Comparison of ENCODE assay signal across 20 cellular contexts in the genomic region with DNA sequence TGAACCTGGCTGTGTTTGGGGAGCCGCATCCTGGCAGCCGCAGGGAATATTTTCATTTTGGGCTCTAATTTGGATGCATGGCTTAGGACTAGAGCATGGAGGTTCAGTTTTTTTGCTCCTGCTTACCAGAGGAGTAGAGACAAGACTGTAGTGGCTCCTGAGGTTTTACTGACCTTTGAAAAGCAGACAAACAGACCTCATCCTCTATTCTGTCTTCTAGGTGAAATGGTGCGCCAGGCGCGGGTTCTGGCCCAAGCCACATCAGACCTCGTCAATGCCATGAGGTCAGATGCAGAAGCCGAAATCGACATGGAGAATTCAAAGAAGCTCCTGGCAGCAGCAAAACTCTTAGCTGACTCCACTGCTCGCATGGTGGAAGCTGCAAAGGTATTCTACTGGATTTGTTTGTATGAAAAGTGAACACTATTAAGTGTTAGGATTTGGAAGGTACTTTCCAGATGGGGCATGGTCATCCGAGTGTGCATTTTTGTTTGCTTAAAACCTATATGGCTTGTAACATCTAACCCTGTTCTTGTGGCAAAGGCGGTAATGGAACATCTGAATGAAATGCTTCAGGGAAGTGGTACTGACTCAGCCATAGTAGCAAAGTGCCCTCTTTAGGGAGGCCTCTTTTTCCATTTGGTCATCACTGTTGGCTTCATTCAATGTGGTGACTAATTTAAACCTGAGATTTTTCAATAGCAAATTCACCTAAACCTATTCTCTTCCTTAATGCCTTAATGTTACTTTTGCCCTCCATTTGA.
DNase-seq lines count a peak whose midpoint lies in the region; ATAC-seq, FAIRE-seq and TF ChIP-seq lines count a peak whose summit lies in the region.
"Had no signal": no experiment of that assay in that cellular context is flagged by ENCODE, and none has a peak within 500 bp of the region (broad histone marks: within the 10 kb centered on the region; RNA-seq: fewer than 3 reads in every experiment).

No MANE protein-coding gene starts in this region.

- H3K27me3 ChIP-seq in RWPE2 (ENCODE audit: insufficient read depth, poor library complexity, severe bottlenecking) (no peaks in the 10 kb centered on the region), endothelial cell of umbilical vein (ENCODE audit: control insufficient read depth in 2 of 2, insufficient read depth in 2 of 2, low read length in 2 of 2) (peaks cover 2% of the 10 kb centered on the region in 2 experiments), hepatocyte (no peaks in the 10 kb centered on the region)
- H3K27me3 ChIP-seq: gastrocnemius medialis, neutrophil had no signal

- H3K79me2 ChIP-seq in endothelial cell of umbilical vein (ENCODE audit: control insufficient read depth, insufficient read depth, low read length), result no peaks in the 10 kb centered on the region
- H3K79me2 ChIP-seq in hepatocyte, result no peaks in the 10 kb centered on the region

- no TSS peak for BruUV-seq in endothelial cell of umbilical vein (replicated peaks; lab: Mats Ljungman, UMichigan)

- H4K20me1 ChIP-seq in endothelial cell of umbilical vein (replicated peaks; ENCODE audit: control insufficient read depth, extremely low read depth, insufficient read depth, low read length) (no peaks in the 10 kb centered on the region), hepatocyte (ENCODE audit: insufficient read depth, poor library complexity, severe bottlenecking) (no peaks in the 10 kb centered on the region)

- no peak for TF ChIP-seq CTCF in RWPE2 (IDR thresholded peaks at IDR 0.05; ENCODE audit: poor library complexity, severe bottlenecking)
- TF ChIP-seq CTCF in endothelial cell of umbilical vein (IDR thresholded peaks at IDR 0.05; ENCODE audit: extremely low read depth in 1 of 2, insufficient read depth in 1 of 2, low read depth in 1 of 2, low read length in 2 of 2), result no peak
- no peak for TF ChIP-seq CTCF in hepatocyte (IDR thresholded peaks at IDR 0.05; ENCODE audit: poor library complexity)

- H3K9me1 ChIP-seq in endothelial cell of umbilical vein (replicated peaks; ENCODE audit: control insufficient read depth, extremely low read depth, insufficient read depth, low read length), result no peaks in the 10 kb centered on the region

- H3K9ac ChIP-seq in endothelial cell of umbilical vein (replicated peaks; ENCODE audit: extremely low read depth, insufficient read depth, low read length), result no peak overlapping the region

- intact Hi-C loops in endothelial cell of umbilical vein (cut with micrococcal nuclease), result no loop called here

- H3K36me3 ChIP-seq in RWPE2 (ENCODE audit: low read depth), result no peaks in the 10 kb centered on the region
- H3K36me3 ChIP-seq in endothelial cell of umbilical vein (ENCODE audit: control insufficient read depth in 2 of 2, extremely low read depth in 1 of 2, insufficient read depth in 2 of 2, low read length in 2 of 2), result no peaks in the 10 kb centered on the region
- no peaks in the 10 kb centered on the region for H3K36me3 ChIP-seq in hepatocyte (replicated peaks; ENCODE audit: insufficient read depth, low read depth)
- H3K36me3 ChIP-seq: neutrophil had no signal

- no peak overlapping the region for H3K4me2 ChIP-seq in endothelial cell of umbilical vein (ENCODE audit: insufficient read depth, low read length)
- no peak overlapping the region for H3K4me2 ChIP-seq in hepatocyte

- no peak overlapping the region for H2AFZ ChIP-seq in endothelial cell of umbilical vein (ENCODE audit: low read depth, low read length)
- no peak overlapping the region for H2AFZ ChIP-seq in hepatocyte

- no peak overlapping the region for H3K4me3 ChIP-seq in RWPE2 (ENCODE audit: severe bottlenecking)
- H3K4me3 ChIP-seq in endothelial cell of umbilical vein (replicated peaks in 1 of 3; ENCODE audit: insufficient read depth in 1 of 3, low read depth in 1 of 3, low read length in 3 of 3), result no peak overlapping the region
- H3K4me3 ChIP-seq in hepatocyte, result no peak overlapping the region
- H3K4me3 ChIP-seq: gastrocnemius medialis had no signal

- no peak for FAIRE-seq in endothelial cell of umbilical vein (lab: Jason Lieb, UNC)
- FAIRE-seq: islet of Langerhans had no signal

- 96% methylated on average over 11 of the region's 11 CpGs for WGBS in hepatocyte (ENCODE audit: low lambda C conversion rate, missing lambda C conversion rate)

- ATAC-seq in RWPE2 (ENCODE audit: low read depth) (peak; percentile 67), HG03469 (IDR thresholded peaks at IDR 0.05; ENCODE audit: unreplicated experiment) (no peak), HG02840 (IDR thresholded peaks at IDR 0.05; ENCODE audit: low FRiP score, unreplicated experiment) (no peak)
- ATAC-seq: gastrocnemius medialis, HCT116 had no signal

- CTCF ChIA-PET in endothelial cell of umbilical vein (lab: Charles Lee), result no interaction called here

- dilution Hi-C loops in endothelial cell of umbilical vein (cut with MboI; ENCODE audit: extremely low pct_ligation_motif_present, low sequenced_read_pairs), result no loop called here

- POLR2A ChIA-PET in endothelial cell of umbilical vein (lab: Charles Lee), result no interaction called here

- no peaks in the 10 kb centered on the region for H3K9me3 ChIP-seq in RWPE2 (ENCODE audit: severe bottlenecking)
- H3K9me3 ChIP-seq in endothelial cell of umbilical vein (replicated peaks; ENCODE audit: control insufficient read depth, insufficient read depth, low read length), result no peaks in the 10 kb centered on the region
- no peaks in the 10 kb centered on the region for H3K9me3 ChIP-seq in hepatocyte (ENCODE audit: low read depth)
- H3K9me3 ChIP-seq: gastrocnemius medialis, neutrophil had no signal

- peak; percentile 3 for DNase-seq in activated T-cell treated with anti-CD3 and anti-CD28 coated beads for 24 hours (ENCODE audit: low read depth)
- DNase-seq in activated T-cell treated with anti-CD3 and anti-CD28 coated beads, Interleukin-2, amount 50 U/mL, for 1 hour, result no peak
- DNase-seq in RWPE2 (ENCODE audit: low spot score), result no peak
- peak; percentile 7 for DNase-seq in endothelial cell of umbilical vein (ENCODE audit: low read depth, low spot score)
- DNase-seq in stimulated activated CD8-positive, alpha-beta memory T cell treated with anti-CD3 and anti-CD28 coated beads, Interleukin-4, amount 100 ng/mL, for 48 hours, result peak; percentile 38
- DNase-seq in hepatocyte (ENCODE audit: low spot score), result no peak
- DNase-seq: amygdala, DMS 273 treated with DMSO at 0.1 percent for 48 hours, gastrocnemius medialis, midbrain, NCI-H187, NCI-H524, trophoblast cell had no signal

- H3K27ac ChIP-seq in RWPE2 (ENCODE audit: poor library complexity, severe bottlenecking), result no peak overlapping the region
- no peak overlapping the region for H3K27ac ChIP-seq in endothelial cell of umbilical vein (ENCODE audit: insufficient read depth, low read depth, low read length)
- H3K27ac ChIP-seq in hepatocyte, result no peak overlapping the region
- H3K27ac ChIP-seq: gastrocnemius medialis, HL-60, neutrophil, RWPE1 had no signal

- H3K9me2 ChIP-seq in hepatocyte (replicated peaks; ENCODE audit: insufficient read depth), result no peaks in the 10 kb centered on the region

- TF ChIP-seq POLR2A in endothelial cell of umbilical vein (IDR thresholded peaks at IDR 0.05; ENCODE audit: low read depth, low read length), result no peak

- no peaks in the 10 kb centered on the region for H3K4me1 ChIP-seq in RWPE2 (ENCODE audit: insufficient read depth, poor library complexity, severe bottlenecking)
- H3K4me1 ChIP-seq in endothelial cell of umbilical vein (ENCODE audit: control insufficient read depth, extremely low read depth, insufficient read depth, low read length), result no peaks in the 10 kb centered on the region
- H3K4me1 ChIP-seq in hepatocyte (ENCODE audit: insufficient read depth), result no peaks in the 10 kb centered on the region
- H3K4me1 ChIP-seq: gastrocnemius medialis had no signal

TF ChIP-seq in endothelial cell of umbilical vein, 7 proteins besides CTCF, POLR2A, EP300 and RAD21:
- TF ChIP-seq MYC (IDR thresholded peaks at IDR 0.05; ENCODE audit: low read depth, low read length), result no peak
- TF ChIP-seq, protein P1, sequence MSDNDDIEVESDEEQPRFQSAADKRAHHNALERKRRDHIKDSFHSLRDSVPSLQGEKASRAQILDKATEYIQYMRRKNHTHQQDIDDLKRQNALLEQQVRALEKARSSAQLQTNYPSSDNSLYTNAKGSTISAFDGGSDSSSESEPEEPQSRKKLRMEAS (IDR thresholded peaks at IDR 0.05; ENCODE audit: insufficient read depth, insufficient read length), result no peak
- TF ChIP-seq EZH2 (IDR thresholded peaks at IDR 0.05; ENCODE audit: borderline replicate concordance, low read depth, low read length, severe bottlenecking), result no peak
- no peak for TF ChIP-seq FOS (IDR thresholded peaks at IDR 0.05; ENCODE audit: borderline replicate concordance, insufficient read depth, low read length)
- TF ChIP-seq POLR2AphosphoS5 (IDR thresholded peaks at IDR 0.05; ENCODE audit: insufficient read depth, low read depth, low read length), result no peak
- TF ChIP-seq JUN (IDR thresholded peaks at IDR 0.05; ENCODE audit: borderline replicate concordance, insufficient read depth, insufficient read length, low read depth), result no peak
- no peak for TF ChIP-seq GATA2 (IDR thresholded peaks at IDR 0.05; ENCODE audit: insufficient read depth, insufficient read length, low read depth, low read length)

Comparison
In these comparisons a context has a peak if more than half of its experiments do, and no peak if none do; other contexts are left out.
1. DNase-seq: peak in activated T-cell treated with anti-CD3 and anti-CD28 coated beads for 24 hours (single experiment), endothelial cell of umbilical vein (single experiment) and stimulated activated CD8-positive, alpha-beta memory T cell treated with anti-CD3 and anti-CD28 coated beads, Interleukin-4, amount 100 ng/mL, for 48 hours (single experiment); none in activated T-cell treated with anti-CD3 and anti-CD28 coated beads, Interleukin-2, amount 50 U/mL, for 1 hour (single experiment), RWPE2 (single experiment) and hepatocyte (single experiment).